11 cellular contexts compared by ENCODE assay signal in genomic region chr12:68614772-68615171, GRCh38. TPM values are rescaled to one million over a fixed set of nuclear protein-coding genes. Genes with fewer than 3 reads are reported as not detected.
A peak's percentile ranks its signal among the peaks of the same experiment; 100 is the strongest.
DNase-seq lines count a peak whose midpoint lies in the region; ATAC-seq and TF ChIP-seq lines count a peak whose summit lies in the region.
"Had no signal": no experiment of that assay in that cellular context is flagged by ENCODE, and none has a peak within 500 bp of the region (broad histone marks: within the 10 kb centered on the region; RNA-seq: fewer than 3 reads in every experiment).

No MANE protein-coding gene starts in this region.

- H4K20me1 ChIP-seq in Loucy (ENCODE audit: insufficient read depth, low read length, poor library complexity, severe bottlenecking) = peaks cover 83% of the 10 kb centered on the region

- peaks cover 86% of the 10 kb centered on the region for H3K79me2 ChIP-seq in Loucy (ENCODE audit: insufficient read depth, low read length)

- H3K27me3 ChIP-seq in CD4-positive, CD25-positive, alpha-beta regulatory T cell (ENCODE audit: control insufficient read depth, insufficient read depth, low read length) = no peaks in the 10 kb centered on the region
- H3K27me3 ChIP-seq in Loucy (ENCODE audit: insufficient read depth, low read length, poor library complexity, severe bottlenecking) (no peaks in the 10 kb centered on the region), dorsolateral prefrontal cortex (no peaks in the 10 kb centered on the region)
- H3K27me3 ChIP-seq: esophagus squamous epithelium had no signal

- peak overlapping the region; percentile 44 to 70 (median 57) for H3K27ac Mint-ChIP-seq in CD4-positive, CD25-positive, alpha-beta regulatory T cell
- peak overlapping the region; percentile 74 for H3K27ac Mint-ChIP-seq in central memory CD8-positive, alpha-beta T cell (ENCODE audit: low read depth)
- H3K27ac Mint-ChIP-seq in neural crest cell (ENCODE audit: unreplicated experiment) = no peak overlapping the region

- H3K9ac ChIP-seq in Loucy (ENCODE audit: low read depth, low read length, poor library complexity, severe bottlenecking) = peak overlapping the region; percentile 95

- no peak overlapping the region for H2AFZ ChIP-seq in Loucy (ENCODE audit: low read length)

- intact Hi-C loops in dorsolateral prefrontal cortex (cut with DNase I) = loop anchor here (5.0 kb wide), 3 partner anchors 73 to 193 kb away; partner anchors contain the start of genes MDM2 (in 1 of the 2), NUP107 (in 1 of the 2) and SLC35E3 (in 1 of the 2)

- no peak for DNase-seq in CD4-positive, CD25-positive, alpha-beta regulatory T cell
- no peak for DNase-seq in central memory CD8-positive, alpha-beta T cell (ENCODE audit: low spot score in 2 of 2)
- DNase-seq in neural crest cell (ENCODE audit: low read depth, low spot score) (no peak), cerebellum (ENCODE audit: low spot score) (no peak), NCI-H446 treated with DMSO at 0.1 percent for 48 hours (lab: John Stamatoyannopoulos, UW) (no peak), dorsolateral prefrontal cortex (no peak)
- DNase-seq: DMS153, esophagus squamous epithelium, NCI-H69 had no signal

- no peaks in the 10 kb centered on the region for H3K9me2 ChIP-seq in Loucy (replicated peaks; ENCODE audit: low read depth, low read length)

- H3K4me2 ChIP-seq in Loucy (ENCODE audit: low read depth, low read length, poor library complexity, severe bottlenecking) = peak overlapping the region; percentile 99

- H3K4me1 Mint-ChIP-seq in CD4-positive, CD25-positive, alpha-beta regulatory T cell = peaks cover 43 to 71% (median 57%) of the 10 kb centered on the region in 4 donors
- peaks cover 62% of the 10 kb centered on the region for H3K4me1 Mint-ChIP-seq in central memory CD8-positive, alpha-beta T cell
- H3K4me1 Mint-ChIP-seq in neural crest cell = peaks cover 48% of the 10 kb centered on the region

- peaks cover 25% of the 10 kb centered on the region for H3K36me3 Mint-ChIP-seq in CD4-positive, CD25-positive, alpha-beta regulatory T cell
- H3K36me3 Mint-ChIP-seq in central memory CD8-positive, alpha-beta T cell (ENCODE audit: insufficient read depth) = peaks cover 43% of the 10 kb centered on the region
- peaks cover 8% of the 10 kb centered on the region for H3K36me3 Mint-ChIP-seq in neural crest cell (ENCODE audit: low read depth)

- peaks cover 0 to 1% (median 0%) of the 10 kb centered on the region in 7 donors for H3K9me3 Mint-ChIP-seq in CD4-positive, CD25-positive, alpha-beta regulatory T cell
- no peaks in the 10 kb centered on the region for H3K9me3 Mint-ChIP-seq in central memory CD8-positive, alpha-beta T cell
- H3K9me3 Mint-ChIP-seq in neural crest cell = no peaks in the 10 kb centered on the region

- ATAC-seq in CD4-positive, CD25-positive, alpha-beta regulatory T cell (ENCODE audit: low read depth in 2 of 2) = no peak
- ATAC-seq in central memory CD8-positive, alpha-beta T cell (replicated peaks; ENCODE audit: extremely low read depth, poor library complexity, severe bottlenecking) = no peak
- ATAC-seq in GM19351 (IDR thresholded peaks at IDR 0.05; ENCODE audit: unreplicated experiment) = no peak

- peak overlapping the region; percentile 90 to 98 (median 94) for H3K4me3 Mint-ChIP-seq in CD4-positive, CD25-positive, alpha-beta regulatory T cell
- H3K4me3 Mint-ChIP-seq in central memory CD8-positive, alpha-beta T cell = peak overlapping the region; percentile 99
- peak overlapping the region; percentile 61 for H3K4me3 Mint-ChIP-seq in neural crest cell

- H3K4me3 ChIP-seq in CD4-positive, CD25-positive, alpha-beta regulatory T cell (ENCODE audit: low read depth, low read length) = peak overlapping the region; percentile 93
- peak overlapping the region; percentile 81 for H3K4me3 ChIP-seq in Loucy (ENCODE audit: low read length, poor library complexity, severe bottlenecking)
- peak overlapping the region in 3 of 59 donors; percentile 1 to 82 (median 73) for H3K4me3 ChIP-seq in dorsolateral prefrontal cortex

- H3F3A ChIP-seq in Loucy (ENCODE audit: low read depth) = no peaks in the 10 kb centered on the region

- no peaks in the 10 kb centered on the region for H3K27me3 Mint-ChIP-seq in CD4-positive, CD25-positive, alpha-beta regulatory T cell
- H3K27me3 Mint-ChIP-seq in central memory CD8-positive, alpha-beta T cell = no peaks in the 10 kb centered on the region
- H3K27me3 Mint-ChIP-seq in neural crest cell (ENCODE audit: low read depth) = no peaks in the 10 kb centered on the region

- peak overlapping the region; percentile 91 for H3K27ac ChIP-seq in CD4-positive, CD25-positive, alpha-beta regulatory T cell (ENCODE audit: insufficient read depth, low read length, poor library complexity, severe bottlenecking)
- peak overlapping the region in 1 of 59 donors; percentile 13 for H3K27ac ChIP-seq in dorsolateral prefrontal cortex

- TF ChIP-seq CTCF in Loucy (conservative IDR thresholded peaks at IDR 0.05; ENCODE audit: low read length) (no peak), neural crest cell (conservative IDR thresholded peaks at IDR 0.05) (no peak), dorsolateral prefrontal cortex (IDR thresholded peaks at IDR 0.05 in 54 of 56, conservative IDR thresholded peaks at IDR 0.05 in 2 of 56; ENCODE audit: low read depth in 1 of 56, partially characterized antibody in 56 of 56) (no peak)

- H3K36me3 ChIP-seq in CD4-positive, CD25-positive, alpha-beta regulatory T cell (ENCODE audit: control insufficient read depth, insufficient read depth, low read length) = peaks cover 7% of the 10 kb centered on the region
- 0 out of 2 replicates have a peak, but pooled peaks cover 5% of the 10 kb centered on the region for H3K36me3 ChIP-seq in Loucy (ENCODE audit: insufficient read depth, low read length)

- peaks cover 81% of the 10 kb centered on the region for H3K4me1 ChIP-seq in CD4-positive, CD25-positive, alpha-beta regulatory T cell (ENCODE audit: control insufficient read depth, insufficient read depth, low read length, poor library complexity, severe bottlenecking)
- H3K4me1 ChIP-seq in Loucy (ENCODE audit: insufficient read depth, low read length, poor library complexity, severe bottlenecking) = peaks cover 57% of the 10 kb centered on the region

- no peaks in the 10 kb centered on the region for H3K9me3 ChIP-seq in CD4-positive, CD25-positive, alpha-beta regulatory T cell (ENCODE audit: control insufficient read depth in 2 of 2, low read length in 2 of 2)
- no peaks in the 10 kb centered on the region for H3K9me3 ChIP-seq in Loucy (ENCODE audit: insufficient read depth, low read depth, low read length)
- H3K9me3 ChIP-seq: esophagus squamous epithelium had no signal

RNA-seq across cellular contexts. Expression of gene RAP1B, which starts 4.1 kb away (rescaled TPM):
- total RNA-seq in CD4-positive, CD25-positive, alpha-beta regulatory T cell = 290 TPM
- 100 to 1,000 TPM; 399 to 465 (median 425) TPM for polyA plus RNA-seq in CD4-positive, CD25-positive, alpha-beta regulatory T cell
- total RNA-seq in neural crest cell (83.6 and 90.4 TPM in 2 replicates), cerebellum (110 TPM), dorsolateral prefrontal cortex (10 to 100 TPM; 39.9 to 92.7 (median 63.1) TPM)
